In genomic region chr1:246146811-246147210, GRCh38 we compare ENCODE assay signal across 29 cellular contexts.
"Had no signal": no experiment of that assay in that cellular context is flagged by ENCODE, and none has a peak within 500 bp of the region (broad histone marks: within the 10 kb centered on the region; RNA-seq: fewer than 3 reads in every experiment).

No MANE protein-coding gene starts in this region.

- H3K27ac Mint-ChIP-seq: activated B cell treated with CpG ODN at 0.5 μM for 24 hours; activated CD8-positive, alpha-beta T cell treated with anti-CD3 and anti-CD28 coated beads for 36 hours; activated naive CD4-positive, alpha-beta T cell treated with anti-CD3 and anti-CD28 coated beads, Interleukin-2, amount 50 U/mL, for 24 hours; activated naive CD8-positive, alpha-beta T cell treated with anti-CD3 and anti-CD28 coated beads for 36 hours; activated naive CD8-positive, alpha-beta T cell treated with anti-CD3 and anti-CD28 coated beads, Interleukin-2, amount 50 U/mL, for 24 hours; activated T-helper 17 cell treated with anti-CD3 and anti-CD28 coated beads, Interleukin-2, amount 50 U/mL, for 72 hours; effector memory CD8-positive, alpha-beta T cell had no signal

- H3K27me3 ChIP-seq: adrenal gland, body of pancreas, esophagus squamous epithelium, gastroesophageal sphincter had no signal

- H3K4me1 ChIP-seq: body of pancreas had no signal

- H3K9me3 ChIP-seq: adrenal gland, body of pancreas, gastroesophageal sphincter had no signal

- H3K4me3 ChIP-seq: adrenal gland, body of pancreas, esophagus squamous epithelium, gastroesophageal sphincter had no signal

- H3K27me3 Mint-ChIP-seq: activated B cell treated with CpG ODN at 0.5 μM for 24 hours; activated CD8-positive, alpha-beta T cell treated with anti-CD3 and anti-CD28 coated beads for 36 hours; activated naive CD4-positive, alpha-beta T cell treated with anti-CD3 and anti-CD28 coated beads, Interleukin-2, amount 50 U/mL, for 24 hours; activated naive CD8-positive, alpha-beta T cell treated with anti-CD3 and anti-CD28 coated beads for 36 hours; activated naive CD8-positive, alpha-beta T cell treated with anti-CD3 and anti-CD28 coated beads, Interleukin-2, amount 50 U/mL, for 24 hours; activated T-helper 17 cell treated with anti-CD3 and anti-CD28 coated beads, Interleukin-2, amount 50 U/mL, for 72 hours; effector memory CD8-positive, alpha-beta T cell had no signal

- H3K4me3 Mint-ChIP-seq: activated B cell treated with CpG ODN at 0.5 μM for 24 hours; activated CD8-positive, alpha-beta T cell treated with anti-CD3 and anti-CD28 coated beads for 36 hours; activated naive CD4-positive, alpha-beta T cell treated with anti-CD3 and anti-CD28 coated beads, Interleukin-2, amount 50 U/mL, for 24 hours; activated naive CD8-positive, alpha-beta T cell treated with anti-CD3 and anti-CD28 coated beads for 36 hours; activated naive CD8-positive, alpha-beta T cell treated with anti-CD3 and anti-CD28 coated beads, Interleukin-2, amount 50 U/mL, for 24 hours; activated T-cell treated with anti-CD3 and anti-CD28 coated beads, Interleukin-2, amount 50 U/mL, for 4 hours; activated T-helper 17 cell treated with anti-CD3 and anti-CD28 coated beads, Interleukin-2, amount 50 U/mL, for 72 hours; effector memory CD8-positive, alpha-beta T cell had no signal

- H3K4me1 Mint-ChIP-seq: activated B cell treated with CpG ODN at 0.5 μM for 24 hours; activated naive CD4-positive, alpha-beta T cell treated with anti-CD3 and anti-CD28 coated beads, Interleukin-2, amount 50 U/mL, for 24 hours; activated naive CD8-positive, alpha-beta T cell treated with anti-CD3 and anti-CD28 coated beads for 36 hours; activated naive CD8-positive, alpha-beta T cell treated with anti-CD3 and anti-CD28 coated beads, Interleukin-2, amount 50 U/mL, for 24 hours; activated T-helper 17 cell treated with anti-CD3 and anti-CD28 coated beads, Interleukin-2, amount 50 U/mL, for 72 hours had no signal

- H3K9me3 Mint-ChIP-seq: activated naive CD4-positive, alpha-beta T cell treated with anti-CD3 and anti-CD28 coated beads, Interleukin-2, amount 50 U/mL, for 24 hours; activated naive CD8-positive, alpha-beta T cell treated with anti-CD3 and anti-CD28 coated beads, Interleukin-2, amount 50 U/mL, for 24 hours; activated T-cell treated with anti-CD3 and anti-CD28 coated beads, Interleukin-2, amount 50 U/mL, for 4 hours; effector memory CD8-positive, alpha-beta T cell had no signal

- DNase-seq: activated B cell treated with CpG ODN at 0.5 μM for 24 hours; activated CD4-positive, alpha-beta T cell treated with anti-CD3 and anti-CD28 coated beads for 48 hours; activated CD4-positive, alpha-beta T cell treated with anti-CD3 and anti-CD28 coated beads, Interleukin-2, amount 50 U/mL, for 1 hour; activated CD4-positive, alpha-beta T cell treated with anti-CD3 and anti-CD28 coated beads, Interleukin-2, amount 50 U/mL, for 48 hours; activated CD8-positive, alpha-beta memory T cell treated with anti-CD3 and anti-CD28 coated beads for 24 hours; activated CD8-positive, alpha-beta T cell treated with anti-CD3 and anti-CD28 coated beads for 36 hours; activated effector memory CD4-positive, alpha-beta T cell treated with Interleukin-2 at 50 U/mL for 16 hours; activated gamma-delta T cell treated with Interleukin-2 at 50 U/mL for 16 hours; activated naive CD4-positive, alpha-beta T cell treated with Interleukin-2 at 50 U/mL for 16 hours; activated naive CD8-positive, alpha-beta T cell treated with anti-CD3 and anti-CD28 coated beads for 36 hours; activated naive CD8-positive, alpha-beta T cell treated with anti-CD3 and anti-CD28 coated beads, Interleukin-2, amount 50 U/mL, for 24 hours; activated T-cell treated with anti-CD3 and anti-CD28 coated beads, Interleukin-2, amount 50 U/mL, for 4 hours; adrenal gland; aorta; body of pancreas; caudate nucleus; cortex of kidney; dermis blood vessel endothelial cell; effector CD4-positive, alpha-beta T cell; effector memory CD8-positive, alpha-beta T cell; esophagus squamous epithelium; foreskin melanocyte; head of caudate nucleus; T-helper 2 cell; WERI-Rb-1 had no signal

- H3K36me3 ChIP-seq: adrenal gland, esophagus squamous epithelium, WERI-Rb-1 had no signal

- H3K27ac ChIP-seq: adrenal gland, body of pancreas, epithelial cell of prostate, esophagus squamous epithelium, gastroesophageal sphincter, WERI-Rb-1 had no signal
